ENCODE assay signal across 1 cellular context in genomic region chr6:170256641-170257040, GRCh38.
TF ChIP-seq lines count a peak whose summit lies in the region.

No MANE protein-coding gene starts in this region.

TF ChIP-seq in GM23338, 12 proteins besides CTCF, POLR2A, EP300 and RAD21 (continued from another document):
- TF ChIP-seq ZNF114 (CRISPR knock-in tag; IDR thresholded peaks at IDR 0.05) = no peak
- TF ChIP-seq, protein P1, sequence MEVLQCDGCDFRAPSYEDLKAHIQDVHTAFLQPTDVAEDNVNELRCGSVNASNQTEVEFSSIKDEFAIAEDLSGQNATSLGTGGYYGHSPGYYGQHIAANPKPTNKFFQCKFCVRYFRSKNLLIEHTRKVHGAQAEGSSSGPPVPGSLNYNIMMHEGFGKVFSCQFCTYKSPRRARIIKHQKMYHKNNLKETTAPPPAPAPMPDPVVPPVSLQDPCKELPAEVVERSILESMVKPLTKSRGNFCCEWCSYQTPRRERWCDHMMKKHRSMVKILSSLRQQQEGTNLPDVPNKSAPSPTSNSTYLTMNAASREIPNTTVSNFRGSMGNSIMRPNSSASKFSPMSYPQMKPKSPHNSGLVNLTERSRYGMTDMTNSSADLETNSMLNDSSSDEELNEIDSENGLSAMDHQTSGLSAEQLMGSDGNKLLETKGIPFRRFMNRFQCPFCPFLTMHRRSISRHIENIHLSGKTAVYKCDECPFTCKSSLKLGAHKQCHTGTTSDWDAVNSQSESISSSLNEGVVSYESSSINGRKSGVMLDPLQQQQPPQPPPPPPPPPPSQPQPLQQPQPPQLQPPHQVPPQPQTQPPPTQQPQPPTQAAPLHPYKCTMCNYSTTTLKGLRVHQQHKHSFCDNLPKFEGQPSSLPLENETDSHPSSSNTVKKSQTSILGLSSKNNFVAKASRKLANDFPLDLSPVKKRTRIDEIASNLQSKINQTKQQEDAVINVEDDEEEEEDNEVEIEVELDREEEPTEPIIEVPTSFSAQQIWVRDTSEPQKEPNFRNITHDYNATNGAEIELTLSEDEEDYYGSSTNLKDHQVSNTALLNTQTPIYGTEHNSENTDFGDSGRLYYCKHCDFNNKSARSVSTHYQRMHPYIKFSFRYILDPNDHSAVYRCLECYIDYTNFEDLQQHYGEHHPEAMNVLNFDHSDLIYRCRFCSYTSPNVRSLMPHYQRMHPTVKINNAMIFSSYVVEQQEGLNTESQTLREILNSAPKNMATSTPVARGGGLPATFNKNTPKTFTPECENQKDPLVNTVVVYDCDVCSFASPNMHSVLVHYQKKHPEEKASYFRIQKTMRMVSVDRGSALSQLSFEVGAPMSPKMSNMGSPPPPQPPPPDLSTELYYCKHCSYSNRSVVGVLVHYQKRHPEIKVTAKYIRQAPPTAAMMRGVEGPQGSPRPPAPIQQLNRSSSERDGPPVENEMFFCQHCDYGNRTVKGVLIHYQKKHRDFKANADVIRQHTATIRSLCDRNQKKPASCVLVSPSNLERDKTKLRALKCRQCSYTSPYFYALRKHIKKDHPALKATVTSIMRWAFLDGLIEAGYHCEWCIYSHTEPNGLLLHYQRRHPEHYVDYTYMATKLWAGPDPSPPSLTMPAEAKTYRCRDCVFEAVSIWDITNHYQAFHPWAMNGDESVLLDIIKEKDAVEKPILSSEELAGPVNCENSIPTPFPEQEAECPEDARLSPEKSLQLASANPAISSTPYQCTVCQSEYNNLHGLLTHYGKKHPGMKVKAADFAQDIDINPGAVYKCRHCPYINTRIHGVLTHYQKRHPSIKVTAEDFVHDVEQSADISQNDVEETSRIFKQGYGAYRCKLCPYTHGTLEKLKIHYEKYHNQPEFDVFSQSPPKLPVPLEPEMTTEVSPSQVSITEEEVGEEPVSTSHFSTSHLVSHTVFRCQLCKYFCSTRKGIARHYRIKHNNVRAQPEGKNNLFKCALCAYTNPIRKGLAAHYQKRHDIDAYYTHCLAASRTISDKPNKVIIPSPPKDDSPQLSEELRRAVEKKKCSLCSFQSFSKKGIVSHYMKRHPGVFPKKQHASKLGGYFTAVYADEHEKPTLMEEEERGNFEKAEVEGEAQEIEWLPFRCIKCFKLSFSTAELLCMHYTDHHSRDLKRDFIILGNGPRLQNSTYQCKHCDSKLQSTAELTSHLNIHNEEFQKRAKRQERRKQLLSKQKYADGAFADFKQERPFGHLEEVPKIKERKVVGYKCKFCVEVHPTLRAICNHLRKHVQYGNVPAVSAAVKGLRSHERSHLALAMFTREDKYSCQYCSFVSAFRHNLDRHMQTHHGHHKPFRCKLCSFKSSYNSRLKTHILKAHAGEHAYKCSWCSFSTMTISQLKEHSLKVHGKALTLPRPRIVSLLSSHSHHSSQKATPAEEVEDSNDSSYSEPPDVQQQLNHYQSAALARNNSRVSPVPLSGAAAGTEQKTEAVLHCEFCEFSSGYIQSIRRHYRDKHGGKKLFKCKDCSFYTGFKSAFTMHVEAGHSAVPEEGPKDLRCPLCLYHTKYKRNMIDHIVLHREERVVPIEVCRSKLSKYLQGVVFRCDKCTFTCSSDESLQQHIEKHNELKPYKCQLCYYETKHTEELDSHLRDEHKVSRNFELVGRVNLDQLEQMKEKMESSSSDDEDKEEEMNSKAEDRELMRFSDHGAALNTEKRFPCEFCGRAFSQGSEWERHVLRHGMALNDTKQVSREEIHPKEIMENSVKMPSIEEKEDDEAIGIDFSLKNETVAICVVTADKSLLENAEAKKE (CRISPR knock-in tag; IDR thresholded peaks at IDR 0.05) = no peak
TF ChIP-seq in GM23338: peak in this region for 0.
